Comparison of ENCODE assay signal across 1 cellular context in the genomic region with DNA sequence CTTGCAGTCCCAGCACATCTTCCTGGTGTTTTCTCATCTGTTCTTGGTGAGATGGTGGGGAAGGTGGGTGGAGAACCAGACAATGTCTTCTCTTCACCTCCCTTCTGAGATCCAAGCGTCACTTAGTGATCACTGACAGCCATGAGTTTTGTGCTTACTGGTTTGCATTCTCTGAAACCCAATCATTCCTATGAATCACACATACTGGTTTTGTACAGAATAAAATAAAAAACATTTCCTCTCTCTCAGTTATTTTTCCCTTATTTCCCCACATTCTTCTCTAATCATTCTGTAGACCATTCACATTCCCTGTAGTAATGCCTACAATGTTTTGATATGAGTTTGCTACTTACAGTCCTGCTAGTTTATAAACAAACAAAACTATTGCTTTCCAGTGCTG.
TF ChIP-seq lines count a peak whose summit lies in the region.

No MANE protein-coding gene starts in this region.

TF ChIP-seq in GM23338, 12 proteins besides CTCF, POLR2A, EP300 and RAD21 (continued from another document):
- TF ChIP-seq REST (IDR thresholded peaks at IDR 0.05; ENCODE audit: unreplicated experiment): no peak
